ENCODE assay signal across 17 cellular contexts in the genomic region with DNA sequence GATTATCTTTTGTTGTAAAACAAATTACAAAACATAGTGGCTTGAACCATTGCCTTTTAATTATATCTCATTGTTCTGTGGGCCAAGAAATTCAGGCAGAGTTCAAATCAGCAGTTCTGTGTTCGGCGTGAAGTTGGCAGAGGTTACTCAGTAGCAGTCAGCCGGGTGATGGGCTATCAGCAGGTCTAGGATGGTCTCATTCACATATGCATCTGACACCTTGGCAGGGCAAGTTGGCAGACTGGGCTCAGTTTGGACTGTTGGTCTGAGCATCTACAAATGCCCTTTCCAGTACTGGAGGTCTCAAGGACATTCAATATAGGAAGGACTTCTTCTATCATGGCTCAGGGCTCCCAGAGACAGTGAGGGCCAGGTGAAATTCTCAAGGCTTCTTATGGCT. TPM values are rescaled to one million over a fixed set of nuclear protein-coding genes. Genes with fewer than 3 reads are reported as not detected.
DNase-seq lines count a peak whose midpoint lies in the region; ATAC-seq and TF ChIP-seq lines count a peak whose summit lies in the region.
"Had no signal": no experiment of that assay in that cellular context is flagged by ENCODE, and none has a peak within 500 bp of the region (broad histone marks: within the 10 kb centered on the region; RNA-seq: fewer than 3 reads in every experiment).

No MANE protein-coding gene starts in this region.

- H3K27me3 Mint-ChIP-seq in osteocyte (ENCODE audit: unreplicated experiment): no peaks in the 10 kb centered on the region
- peaks cover 10% of the 10 kb centered on the region for H3K27me3 Mint-ChIP-seq in activated CD8-positive, alpha-beta T cell treated with anti-CD3 and anti-CD28 coated beads for 36 hours

- DNase-seq in Right ventricle myocardium superior: no peak
- DNase-seq in left ventricle myocardium inferior: no peak
- DNase-seq in ascending aorta (ENCODE audit: low spot score in 2 of 2): no peak
- DNase-seq in osteocyte (ENCODE audit: extremely low spot score, unreplicated experiment): no peak
- no peak for DNase-seq in uterus
- DNase-seq in NCI-H510A treated with DMSO at 0.1 percent for 48 hours (lab: John Stamatoyannopoulos, UW): no peak
- no peak for DNase-seq in activated CD8-positive, alpha-beta T cell treated with anti-CD3 and anti-CD28 coated beads for 36 hours
- DNase-seq: ACHN; BE2C; C1 segment of cervical spinal cord; CD4-positive, CD25-positive, alpha-beta regulatory T cell; CD8-positive, alpha-beta memory T cell; COR-L47; H9 had no signal

- H3K4me1 Mint-ChIP-seq in osteocyte (ENCODE audit: unreplicated experiment): peaks cover 73% of the 10 kb centered on the region
- H3K4me1 Mint-ChIP-seq in activated CD8-positive, alpha-beta T cell treated with anti-CD3 and anti-CD28 coated beads for 36 hours (ENCODE audit: low read depth): no peaks in the 10 kb centered on the region
- H3K4me1 Mint-ChIP-seq: CD8-positive, alpha-beta memory T cell had no signal

- H3K27ac Mint-ChIP-seq in osteocyte (ENCODE audit: unreplicated experiment): peak overlapping the region; percentile 47
- no peak overlapping the region for H3K27ac Mint-ChIP-seq in activated CD8-positive, alpha-beta T cell treated with anti-CD3 and anti-CD28 coated beads for 36 hours
- H3K27ac Mint-ChIP-seq: CD4-positive, CD25-positive, alpha-beta regulatory T cell; CD8-positive, alpha-beta memory T cell; H9 had no signal

- peak; percentile 56 for ATAC-seq in Right ventricle myocardium superior (ENCODE audit: poor library complexity)
- no peak for ATAC-seq in HG02571 (IDR thresholded peaks at IDR 0.05; ENCODE audit: unreplicated experiment)
- no peak for ATAC-seq in activated CD8-positive, alpha-beta T cell treated with anti-CD3 and anti-CD28 coated beads for 36 hours
- ATAC-seq: HepG2 had no signal

- H3K9me3 ChIP-seq in left ventricle myocardium inferior (replicated peaks) (no peaks in the 10 kb centered on the region), ascending aorta (no peaks in the 10 kb centered on the region), uterus (no peaks in the 10 kb centered on the region)
- H3K9me3 ChIP-seq: BE2C had no signal

- no peak for TF ChIP-seq POLR2A in uterus (IDR thresholded peaks at IDR 0.05)

- H3K36me3 ChIP-seq in left ventricle myocardium inferior (no peaks in the 10 kb centered on the region), ascending aorta (no peaks in the 10 kb centered on the region), uterus (no peaks in the 10 kb centered on the region)
- H3K36me3 ChIP-seq: BE2C had no signal

- no peaks in the 10 kb centered on the region for H3K36me3 Mint-ChIP-seq in osteocyte (ENCODE audit: unreplicated experiment)
- no peaks in the 10 kb centered on the region for H3K36me3 Mint-ChIP-seq in activated CD8-positive, alpha-beta T cell treated with anti-CD3 and anti-CD28 coated beads for 36 hours (ENCODE audit: low read depth)
- H3K36me3 Mint-ChIP-seq: CD4-positive, CD25-positive, alpha-beta regulatory T cell; CD8-positive, alpha-beta memory T cell had no signal

- TF ChIP-seq CTCF in left ventricle myocardium inferior (IDR thresholded peaks at IDR 0.05; ENCODE audit: borderline replicate concordance) (no peak), ascending aorta (IDR thresholded peaks at IDR 0.05) (no peak), osteocyte (IDR thresholded peaks at IDR 0.05) (no peak), uterus (IDR thresholded peaks at IDR 0.05) (no peak)
- no peak for TF ChIP-seq CTCF in activated CD8-positive, alpha-beta T cell treated with anti-CD3 and anti-CD28 coated beads for 36 hours (IDR thresholded peaks at IDR 0.05)

- no peak overlapping the region for H3K4me3 Mint-ChIP-seq in osteocyte (ENCODE audit: unreplicated experiment)
- no peak overlapping the region for H3K4me3 Mint-ChIP-seq in activated CD8-positive, alpha-beta T cell treated with anti-CD3 and anti-CD28 coated beads for 36 hours
- H3K4me3 Mint-ChIP-seq: CD4-positive, CD25-positive, alpha-beta regulatory T cell; CD8-positive, alpha-beta memory T cell; H9 had no signal

- intact Hi-C loops in Right ventricle myocardium superior (cut with DNase I): no loop called here
- intact Hi-C loops in left ventricle myocardium inferior (cut with micrococcal nuclease): no loop called here
- intact Hi-C loops in ascending aorta (cut with DNase I): loop anchor here (5.0 kb wide), 1 partner anchor 51 kb away; a partner anchor contains a TSS
- intact Hi-C loops in uterus (cut with DNase I; ENCODE audit: low total_unique reads): no loop called here
- intact Hi-C loops in activated CD8-positive, alpha-beta T cell treated with anti-CD3 and anti-CD28 coated beads for 36 hours (cut with micrococcal nuclease): no loop called here

- H3K27ac ChIP-seq in left ventricle myocardium inferior (replicated peaks) (no peak overlapping the region), ascending aorta (peak overlapping the region; percentile 17 to 93), uterus (peak overlapping the region; percentile 87 to 98)
- H3K27ac ChIP-seq: HL-60 had no signal

- H3K9me3 Mint-ChIP-seq in osteocyte (ENCODE audit: unreplicated experiment): no peaks in the 10 kb centered on the region
- no peaks in the 10 kb centered on the region for H3K9me3 Mint-ChIP-seq in activated CD8-positive, alpha-beta T cell treated with anti-CD3 and anti-CD28 coated beads for 36 hours
- H3K9me3 Mint-ChIP-seq: CD4-positive, CD25-positive, alpha-beta regulatory T cell; CD8-positive, alpha-beta memory T cell had no signal

- H3K4me3 ChIP-seq in left ventricle myocardium inferior: no peak overlapping the region
- no peak overlapping the region for H3K4me3 ChIP-seq in ascending aorta
- no peak overlapping the region for H3K4me3 ChIP-seq in uterus

- H3K4me1 ChIP-seq in left ventricle myocardium inferior (peaks cover 44% of the 10 kb centered on the region), ascending aorta (peaks cover 20 to 52% of the 10 kb centered on the region in 2 donors), uterus (peaks cover 8 to 27% of the 10 kb centered on the region in 2 donors)
- H3K4me1 ChIP-seq: BE2C had no signal

- POLR2A ChIA-PET in activated CD8-positive, alpha-beta T cell treated with anti-CD3 and anti-CD28 coated beads for 36 hours (lab: Charles Lee): no interaction called here

- H3K27me3 ChIP-seq in left ventricle myocardium inferior (ENCODE audit: low read depth): no peaks in the 10 kb centered on the region
- H3K27me3 ChIP-seq in ascending aorta: no peaks in the 10 kb centered on the region
- no peaks in the 10 kb centered on the region for H3K27me3 ChIP-seq in uterus
- H3K27me3 ChIP-seq: BE2C had no signal

- CTCF ChIA-PET in activated CD8-positive, alpha-beta T cell treated with anti-CD3 and anti-CD28 coated beads for 36 hours (lab: Charles Lee): interaction anchor here (0.6 kb wide), 1 partner anchor 243 kb away, joined by 3 read pairs; no protein-coding TSS in a partner anchor

RNA-seq across cellular contexts. Expression of a gene that starts 51.2 kb away (rescaled TPM):
- 32.2 TPM for total RNA-seq in Right ventricle myocardium superior
- 31.4 TPM for total RNA-seq in left ventricle myocardium inferior
- 136 TPM for total RNA-seq in ascending aorta
- 1,149 and 1,161 TPM in 2 replicates for total RNA-seq in osteocyte
- 100 to 1,000 TPM in 1 of 4 donors, 10 to 100 TPM in 3; 37.3 to 106 (median 61.1) TPM for total RNA-seq in uterus
- 1 to 10 TPM; 1.7 to 3.6 TPM for total RNA-seq in activated CD8-positive, alpha-beta T cell treated with anti-CD3 and anti-CD28 coated beads for 36 hours
- total RNA-seq: CD4-positive, CD25-positive, alpha-beta regulatory T cell; CD8-positive, alpha-beta memory T cell; HepG2 had no signal
